12 cellular contexts compared by ENCODE assay signal in genomic region chr15:85693277-85693676, GRCh38.
DNase-seq lines count a peak whose midpoint lies in the region; TF ChIP-seq lines count a peak whose summit lies in the region.
"Had no signal": no experiment of that assay in that cellular context is flagged by ENCODE, and none has a peak within 500 bp of the region (broad histone marks: within the 10 kb centered on the region; RNA-seq: fewer than 3 reads in every experiment).

No MANE protein-coding gene starts in this region.

- H3K4me3 ChIP-seq in transverse colon = no peak overlapping the region
- H3K4me3 ChIP-seq in sigmoid colon = no peak overlapping the region
- H3K4me3 ChIP-seq: HAP-1, SJCRH30 had no signal

- 48 to 67% methylated on average over 2 of the region's 2 CpGs for WGBS in transverse colon (ENCODE audit: low coverage in 1 of 2), 2 donors
- WGBS in sigmoid colon, 2 donors = 60 to 85% methylated on average over 2 of the region's 2 CpGs

- H3K36me3 ChIP-seq in transverse colon (peaks cover 0 to 39% (median 15%) of the 10 kb centered on the region in 4 donors), sigmoid colon (peaks cover 10 to 46% (median 27%) of the 10 kb centered on the region in 4 donors)
- H3K36me3 ChIP-seq: HAP-1 had no signal

- no peak for DNase-seq in activated naive CD4-positive, alpha-beta T cell treated with anti-CD3 and anti-CD28 coated beads, Interleukin-2, amount 10 ng/mL, durations not matched to agents 7 days and 5 days
- DNase-seq in activated naive CD4-positive, alpha-beta T cell treated with Interleukin-2 at 50 U/mL for 16 hours = no peak
- DNase-seq in activated naive CD8-positive, alpha-beta T cell treated with anti-CD3 and anti-CD28 coated beads for 36 hours = no peak
- DNase-seq in transverse colon (no peak), hippocampal formation (lab: John Stamatoyannopoulos, UW) (no peak), sigmoid colon (no peak), GM13976 (ENCODE audit: low spot score) (no peak)
- DNase-seq: dermis blood vessel endothelial cell, NCI-H2107, SJCRH30 had no signal

- intact Hi-C loops in transverse colon (cut with DNase I; ENCODE audit: low total_unique reads) (no loop called here), sigmoid colon (cut with DNase I) (no loop called here)

- no peaks in the 10 kb centered on the region for H3K9me3 Mint-ChIP-seq in activated naive CD4-positive, alpha-beta T cell treated with anti-CD3 and anti-CD28 coated beads, Interleukin-2, amount 10 ng/mL, durations not matched to agents 7 days and 5 days
- no peaks in the 10 kb centered on the region for H3K9me3 Mint-ChIP-seq in IgD-negative memory B cell
- no peaks in the 10 kb centered on the region for H3K9me3 Mint-ChIP-seq in activated naive CD8-positive, alpha-beta T cell treated with anti-CD3 and anti-CD28 coated beads for 36 hours

- no peaks in the 10 kb centered on the region for H3K27me3 ChIP-seq in transverse colon
- no peaks in the 10 kb centered on the region for H3K27me3 ChIP-seq in sigmoid colon
- H3K27me3 ChIP-seq: SJCRH30 had no signal

- peaks cover 55% of the 10 kb centered on the region for H3K4me1 Mint-ChIP-seq in activated naive CD4-positive, alpha-beta T cell treated with anti-CD3 and anti-CD28 coated beads, Interleukin-2, amount 10 ng/mL, durations not matched to agents 7 days and 5 days
- peaks cover 32 to 53% (median 38%) of the 10 kb centered on the region in 3 donors for H3K4me1 Mint-ChIP-seq in IgD-negative memory B cell
- H3K4me1 Mint-ChIP-seq in activated naive CD8-positive, alpha-beta T cell treated with anti-CD3 and anti-CD28 coated beads for 36 hours = peaks cover 69% of the 10 kb centered on the region

- TF ChIP-seq EP300 in transverse colon (IDR thresholded peaks at IDR 0.05; ENCODE audit: low read depth) (no peak), sigmoid colon (IDR thresholded peaks at IDR 0.05) (no peak)

- no peaks in the 10 kb centered on the region for H3K27me3 Mint-ChIP-seq in activated naive CD4-positive, alpha-beta T cell treated with anti-CD3 and anti-CD28 coated beads, Interleukin-2, amount 10 ng/mL, durations not matched to agents 7 days and 5 days
- H3K27me3 Mint-ChIP-seq in IgD-negative memory B cell = no peaks in the 10 kb centered on the region
- no peaks in the 10 kb centered on the region for H3K27me3 Mint-ChIP-seq in activated naive CD8-positive, alpha-beta T cell treated with anti-CD3 and anti-CD28 coated beads for 36 hours

- CTCF ChIA-PET in activated naive CD4-positive, alpha-beta T cell treated with anti-CD3 and anti-CD28 coated beads, Interleukin-2, amount 10 ng/mL, durations not matched to agents 7 days and 5 days (lab: Charles Lee) = interaction anchor here (0.6 to 3.4 kb wide), 2 partner anchors 10 to 189 kb away, joined by 3 to 21 read pairs; no protein-coding TSS in a partner anchor

- peak overlapping the region; percentile 83 for H3K27ac Mint-ChIP-seq in activated naive CD4-positive, alpha-beta T cell treated with anti-CD3 and anti-CD28 coated beads, Interleukin-2, amount 10 ng/mL, durations not matched to agents 7 days and 5 days
- peak overlapping the region; percentile 84 to 100 (median 88) for H3K27ac Mint-ChIP-seq in IgD-negative memory B cell
- H3K27ac Mint-ChIP-seq in activated naive CD8-positive, alpha-beta T cell treated with anti-CD3 and anti-CD28 coated beads for 36 hours = peak overlapping the region; percentile 99

- peak overlapping the region; percentile 29 to 79 (median 57) for H3K27ac ChIP-seq in transverse colon
- H3K27ac ChIP-seq in sigmoid colon = peak overlapping the region in 1 of 4 donors; percentile 42
- H3K27ac ChIP-seq: SJCRH30 had no signal

- in situ Hi-C loops in transverse colon (cut with MboI; ENCODE audit: low pct_ligation_motif_present in 1 of 4, low pct_unique_long_range_greater_than_20kb in 1 of 4, low sequenced_read_pairs in 3 of 4) (loop anchor here in 2 of 4 donors (25.0 kb wide), 1 partner anchor 206 kb away; no protein-coding TSS in a partner anchor), GM13976 (cut with MboI; ENCODE audit: low sequenced_read_pairs, unreplicated experiment) (no loop called here)

- peaks cover 6 to 28% (median 8%) of the 10 kb centered on the region in 4 donors for H3K4me1 ChIP-seq in transverse colon
- H3K4me1 ChIP-seq in sigmoid colon = peaks cover 0 to 28% (median 25%) of the 10 kb centered on the region in 4 donors
- H3K4me1 ChIP-seq: SJCRH30 had no signal

- H3K36me3 Mint-ChIP-seq in activated naive CD4-positive, alpha-beta T cell treated with anti-CD3 and anti-CD28 coated beads, Interleukin-2, amount 10 ng/mL, durations not matched to agents 7 days and 5 days = peaks cover 66% of the 10 kb centered on the region
- H3K36me3 Mint-ChIP-seq in IgD-negative memory B cell = peaks cover 4% of the 10 kb centered on the region
- H3K36me3 Mint-ChIP-seq in activated naive CD8-positive, alpha-beta T cell treated with anti-CD3 and anti-CD28 coated beads for 36 hours = peaks cover 51% of the 10 kb centered on the region

- peak overlapping the region; percentile 92 for H3K4me3 Mint-ChIP-seq in activated naive CD4-positive, alpha-beta T cell treated with anti-CD3 and anti-CD28 coated beads, Interleukin-2, amount 10 ng/mL, durations not matched to agents 7 days and 5 days
- peak overlapping the region; percentile 38 to 100 (median 92) for H3K4me3 Mint-ChIP-seq in IgD-negative memory B cell
- peak overlapping the region; percentile 64 for H3K4me3 Mint-ChIP-seq in activated naive CD8-positive, alpha-beta T cell treated with anti-CD3 and anti-CD28 coated beads for 36 hours

- H3K9me3 ChIP-seq in transverse colon (no peaks in the 10 kb centered on the region), sigmoid colon (no peaks in the 10 kb centered on the region)
- H3K9me3 ChIP-seq: HAP-1, SJCRH30 had no signal

- TF ChIP-seq POLR2A in transverse colon (IDR thresholded peaks at IDR 0.05) = no peak
- no peak for TF ChIP-seq POLR2A in sigmoid colon (IDR thresholded peaks at IDR 0.05)

- TF ChIP-seq CTCF in transverse colon (IDR thresholded peaks at IDR 0.05) (no peak), sigmoid colon (IDR thresholded peaks at IDR 0.05) (no peak), GM13976 (IDR thresholded peaks at IDR 0.05; ENCODE audit: borderline replicate concordance, control extremely low read depth, extremely low read depth, insufficient read depth, missing control alignments) (no peak)
